Comparison of ENCODE assay signal across 16 cellular contexts in genomic region chr1:14880456-14881316, GRCh38.
DNase-seq lines count a peak whose midpoint lies in the region; ATAC-seq and TF ChIP-seq lines count a peak whose summit lies in the region.
"Had no signal": no experiment of that assay in that cellular context is flagged by ENCODE, and none has a peak within 500 bp of the region (broad histone marks: within the 10 kb centered on the region; RNA-seq: fewer than 3 reads in every experiment).

No MANE protein-coding gene starts in this region.

- peaks cover 2% of the 10 kb centered on the region for H3K27me3 Mint-ChIP-seq in GM23338 (ENCODE audit: insufficient read depth, low read depth, poor library complexity)

- in situ Hi-C loops in GM13977 (cut with MboI; ENCODE audit: low pct_unique_long_range_greater_than_20kb, low sequenced_read_pairs, unreplicated experiment), result no loop called here

- POLR2A ChIA-PET in SK-N-SH (lab: Yijun Ruan, JAX), result no interaction called here

- H3K9me3 Mint-ChIP-seq in GM23338, result no peaks in the 10 kb centered on the region
- H3K9me3 Mint-ChIP-seq: activated naive CD4-positive, alpha-beta T cell treated with anti-CD3 and anti-CD28 coated beads, Interleukin-2, amount 50 U/mL, for 24 hours; nephron progenitor cell had no signal

- TF ChIP-seq EP300 in SK-N-SH (IDR thresholded peaks at IDR 0.05; ENCODE audit: borderline replicate concordance in 1 of 2, low read depth in 1 of 2, low read length in 1 of 2), result no peak

- 52 to 54% methylated on average over 7 of the region's 7 CpGs for WGBS in esophagus, 2 donors
- WGBS in SK-N-SH (ENCODE audit: low lambda C conversion rate), result 41% methylated on average over 7 of the region's 7 CpGs

- H3F3A ChIP-seq in GM23338 (replicated peaks; ENCODE audit: low read depth) (0 out of 2 replicates have a peak, but pooled peaks cover 4% of the 10 kb centered on the region), SK-N-SH (replicated peaks; ENCODE audit: insufficient read depth) (no peaks in the 10 kb centered on the region)

- CTCF ChIA-PET in SK-N-SH (lab: Yijun Ruan, JAX), result interaction anchor here (1.1 kb wide), 1 partner anchor 36 kb away, joined by 3 read pairs; no protein-coding TSS in a partner anchor

- H3K4me3 Mint-ChIP-seq in GM23338, result no peak overlapping the region
- H3K4me3 Mint-ChIP-seq: activated naive CD4-positive, alpha-beta T cell treated with anti-CD3 and anti-CD28 coated beads, Interleukin-2, amount 50 U/mL, for 24 hours; nephron progenitor cell had no signal

- H3K9me2 ChIP-seq in GM23338 (ENCODE audit: insufficient read depth) (peaks cover 12% of the 10 kb centered on the region), SK-N-SH (no peaks in the 10 kb centered on the region)

- H3K4me2 ChIP-seq in osteoblast (ENCODE audit: insufficient read depth, low read length) (peak overlapping the region; percentile 12), GM23338 (no peak overlapping the region), SK-N-SH (no peak overlapping the region)

- peaks cover 7% of the 10 kb centered on the region; the same call in 1 of the 2 replicates for H3K9me3 ChIP-seq in MG63
- H3K9me3 ChIP-seq in esophagus (ENCODE audit: control insufficient read depth in 2 of 2, insufficient read depth in 1 of 2, low read depth in 1 of 2, low read length in 1 of 2), result no peaks in the 10 kb centered on the region
- H3K9me3 ChIP-seq in osteoblast (ENCODE audit: low read depth, low read length), result no peaks in the 10 kb centered on the region
- no peaks in the 10 kb centered on the region for H3K9me3 ChIP-seq in SK-N-SH

- H3K36me3 ChIP-seq in MG63, result no peaks in the 10 kb centered on the region
- no peaks in the 10 kb centered on the region for H3K36me3 ChIP-seq in esophagus (ENCODE audit: control insufficient read depth in 2 of 2, insufficient read depth in 2 of 2, low read length in 1 of 2)
- no peaks in the 10 kb centered on the region for H3K36me3 ChIP-seq in osteoblast (ENCODE audit: insufficient read depth, low read length)
- no peaks in the 10 kb centered on the region for H3K36me3 ChIP-seq in GM23338 (ENCODE audit: insufficient read depth)
- H3K36me3 ChIP-seq in SK-N-SH (replicated peaks in 1 of 2; ENCODE audit: control insufficient read depth in 1 of 2, insufficient read depth in 2 of 2, low read length in 1 of 2), result no peaks in the 10 kb centered on the region

- H3K27me3 ChIP-seq in MG63 (no peaks in the 10 kb centered on the region), esophagus (ENCODE audit: control insufficient read depth in 1 of 2, insufficient read depth in 2 of 2, low read length in 2 of 2) (no peaks in the 10 kb centered on the region), osteoblast (ENCODE audit: insufficient read depth, low read length) (peaks cover 2% of the 10 kb centered on the region), GM23338 (ENCODE audit: insufficient read depth) (no peaks in the 10 kb centered on the region), SK-N-SH (ENCODE audit: insufficient read depth) (no peaks in the 10 kb centered on the region; the same call in 1 of the 2 replicates)

- H4K20me1 ChIP-seq in osteoblast (ENCODE audit: insufficient read depth, low read length) (peaks cover under 1% of the 10 kb centered on the region), GM23338 (replicated peaks; ENCODE audit: insufficient read depth) (no peaks in the 10 kb centered on the region), SK-N-SH (ENCODE audit: insufficient read depth) (no peaks in the 10 kb centered on the region)

- TF ChIP-seq CTCF in AG09319 (IDR thresholded peaks at IDR 0.05; ENCODE audit: low read depth, low read length) (no peak), osteoblast (IDR thresholded peaks at IDR 0.05; ENCODE audit: extremely low read depth, low read depth, low read length) (no peak), GM23338 (conservative IDR thresholded peaks at IDR 0.05; ENCODE audit: low read depth in 2 of 2) (no peak), GM13977 (IDR thresholded peaks at IDR 0.05; ENCODE audit: extremely low read depth, insufficient read depth, missing control alignments) (no peak), SK-N-SH (IDR thresholded peaks at IDR 0.05) (no peak)

- no peak overlapping the region for H3K9ac ChIP-seq in SK-N-SH

- no peak for TF ChIP-seq RAD21 in SK-N-SH (IDR thresholded peaks at IDR 0.05; ENCODE audit: low read length)

- H2AFZ ChIP-seq in osteoblast (ENCODE audit: low read length) (no peak overlapping the region), GM23338 (no peak overlapping the region), SK-N-SH (ENCODE audit: low read depth) (no peak overlapping the region)

- H3K27ac Mint-ChIP-seq in GM23338, result no peak overlapping the region
- H3K27ac Mint-ChIP-seq: activated naive CD4-positive, alpha-beta T cell treated with anti-CD3 and anti-CD28 coated beads, Interleukin-2, amount 50 U/mL, for 24 hours; nephron progenitor cell had no signal

- H3K4me3 ChIP-seq in MG63 (no peak overlapping the region), esophagus (ENCODE audit: low read depth in 1 of 2, low read length in 2 of 2) (no peak overlapping the region), osteoblast (ENCODE audit: insufficient read depth, low read length) (no peak overlapping the region), GM23338 (no peak overlapping the region), SK-N-SH (ENCODE audit: low read depth in 2 of 2, low read length in 1 of 2) (no peak overlapping the region)
- H3K4me3 ChIP-seq: coronary artery had no signal

- H3K36me3 Mint-ChIP-seq in GM23338 (ENCODE audit: low read depth), result no peaks in the 10 kb centered on the region
- H3K36me3 Mint-ChIP-seq: activated naive CD4-positive, alpha-beta T cell treated with anti-CD3 and anti-CD28 coated beads, Interleukin-2, amount 50 U/mL, for 24 hours had no signal

- H3K79me2 ChIP-seq in osteoblast (ENCODE audit: insufficient read depth, low read length) (no peaks in the 10 kb centered on the region), GM23338 (replicated peaks; ENCODE audit: insufficient read depth) (no peaks in the 10 kb centered on the region), SK-N-SH (ENCODE audit: insufficient read depth) (no peaks in the 10 kb centered on the region)

- peaks cover 22% of the 10 kb centered on the region for H3K4me1 Mint-ChIP-seq in GM23338
- H3K4me1 Mint-ChIP-seq: activated naive CD4-positive, alpha-beta T cell treated with anti-CD3 and anti-CD28 coated beads, Interleukin-2, amount 50 U/mL, for 24 hours had no signal

- H3K4me1 ChIP-seq in esophagus (ENCODE audit: control insufficient read depth in 2 of 2, insufficient read depth in 2 of 2, low read length in 1 of 2) (peaks cover 2 to 19% of the 10 kb centered on the region in 2 donors), osteoblast (ENCODE audit: insufficient read depth, low read length) (peaks cover 23% of the 10 kb centered on the region), GM23338 (ENCODE audit: insufficient read depth) (peaks cover 11% of the 10 kb centered on the region), SK-N-SH (ENCODE audit: control insufficient read depth in 1 of 2, insufficient read depth in 2 of 2, low read depth in 1 of 2, low read length in 1 of 2) (no peaks in the 10 kb centered on the region; a peak in 1 of 4 replicates)

- H3K27ac ChIP-seq in esophagus (ENCODE audit: low read depth in 2 of 2, low read length in 1 of 2) (peak overlapping the region; percentile 79 to 91), osteoblast (ENCODE audit: low read depth, low read length) (peak overlapping the region; percentile 72), GM23338 (ENCODE audit: low read depth) (no peak overlapping the region), SK-N-SH (ENCODE audit: low read depth in 2 of 2, low read length in 1 of 2) (no peak overlapping the region)

- peak; percentile 32 for DNase-seq in AG09319 (ENCODE audit: extremely low read depth, low read depth)
- DNase-seq in MG63, result peak; percentile 96
- DNase-seq in osteoblast (ENCODE audit: insufficient read length, low spot score, missing footprints), result peak; percentile 92
- DNase-seq in stimulated activated CD8-positive, alpha-beta memory T cell treated with anti-CD3 and anti-CD28 coated beads, Interleukin-4, amount 100 ng/mL, for 48 hours, result no peak
- DNase-seq in GM23338 (ENCODE audit: low spot score), result no peak
- no peak for DNase-seq in GM13977 (ENCODE audit: low spot score)
- no peak for DNase-seq in SK-N-SH
- DNase-seq: ACHN; DMS53; NCI-H1436 treated with DMSO at 0.1 percent for 48 hours; NCI-H526; nephron progenitor cell; stimulated activated CD4-positive, alpha-beta T cell treated with anti-CD3 and anti-CD28 coated beads, Interleukin-12 subunit alpha, Interleukin-12 subunit beta, amount 100 ng/mL, for 4 hours had no signal

- ATAC-seq in GM23338, result no peak

TF ChIP-seq in GM23338, 12 proteins besides CTCF, POLR2A, EP300 and RAD21 (continues in another document):
- TF ChIP-seq CREB1 (CRISPR knock-in tag; IDR thresholded peaks at IDR 0.05; ENCODE audit: low read depth) (no peak), ZNF114 (CRISPR knock-in tag; IDR thresholded peaks at IDR 0.05) (no peak), NANOG (IDR thresholded peaks at IDR 0.05; ENCODE audit: borderline replicate concordance) (no peak), STAT1 (IDR thresholded peaks at IDR 0.05; ENCODE audit: unreplicated experiment) (no peak), EZH2 (IDR thresholded peaks at IDR 0.05; ENCODE audit: low read depth, unreplicated experiment) (no peak)

TF ChIP-seq in SK-N-SH, 30 proteins besides CTCF, POLR2A, EP300 and RAD21 (continues in another document):
- no peak for TF ChIP-seq CHD2 (IDR thresholded peaks at IDR 0.05; ENCODE audit: low read length, partially characterized antibody)
- TF ChIP-seq GATA2 (CRISPR knock-in tag; IDR thresholded peaks at IDR 0.05), result no peak
- no peak for TF ChIP-seq TCF12 (IDR thresholded peaks at IDR 0.05)
- TF ChIP-seq USF1 (IDR thresholded peaks at IDR 0.05; ENCODE audit: borderline replicate concordance, low read depth), result no peak
- no peak for TF ChIP-seq TEAD4 (IDR thresholded peaks at IDR 0.05; ENCODE audit: borderline replicate concordance, insufficient read depth)
- no peak for TF ChIP-seq RXRA (IDR thresholded peaks at IDR 0.05; ENCODE audit: borderline replicate concordance, low read depth)
- no peak for TF ChIP-seq MXI1 (IDR thresholded peaks at IDR 0.05; ENCODE audit: low read depth, low read length)
- no peak for TF ChIP-seq NRF1 (IDR thresholded peaks at IDR 0.05; ENCODE audit: low read depth, low read length)
- TF ChIP-seq RFX5 (IDR thresholded peaks at IDR 0.05; ENCODE audit: low read length), result no peak
- no peak for TF ChIP-seq JUND (IDR thresholded peaks at IDR 0.05)
- TF ChIP-seq SIN3A (IDR thresholded peaks at IDR 0.05; ENCODE audit: borderline replicate concordance, low read depth, low read length), result no peak
- no peak for TF ChIP-seq FOXM1 (IDR thresholded peaks at IDR 0.05; ENCODE audit: low read depth)
- no peak for TF ChIP-seq YY1 (IDR thresholded peaks at IDR 0.05; ENCODE audit: low read depth)

Comparison
In these comparisons a context has a peak if more than half of its experiments do, and no peak if none do; other contexts are left out.
1. DNase-seq: peak in AG09319 (single experiment), MG63 (single experiment) and osteoblast (single experiment); none in stimulated activated CD8-positive, alpha-beta memory T cell treated with anti-CD3 and anti-CD28 coated beads, Interleukin-4, amount 100 ng/mL, for 48 hours (single experiment), GM23338 (single experiment), GM13977 (single experiment) and SK-N-SH (single experiment).
2. H3K27ac ChIP-seq: peak in esophagus (2 of 2) and osteoblast (single experiment); none in GM23338 (single experiment) and SK-N-SH (0 of 2).